In the genomic region with DNA sequence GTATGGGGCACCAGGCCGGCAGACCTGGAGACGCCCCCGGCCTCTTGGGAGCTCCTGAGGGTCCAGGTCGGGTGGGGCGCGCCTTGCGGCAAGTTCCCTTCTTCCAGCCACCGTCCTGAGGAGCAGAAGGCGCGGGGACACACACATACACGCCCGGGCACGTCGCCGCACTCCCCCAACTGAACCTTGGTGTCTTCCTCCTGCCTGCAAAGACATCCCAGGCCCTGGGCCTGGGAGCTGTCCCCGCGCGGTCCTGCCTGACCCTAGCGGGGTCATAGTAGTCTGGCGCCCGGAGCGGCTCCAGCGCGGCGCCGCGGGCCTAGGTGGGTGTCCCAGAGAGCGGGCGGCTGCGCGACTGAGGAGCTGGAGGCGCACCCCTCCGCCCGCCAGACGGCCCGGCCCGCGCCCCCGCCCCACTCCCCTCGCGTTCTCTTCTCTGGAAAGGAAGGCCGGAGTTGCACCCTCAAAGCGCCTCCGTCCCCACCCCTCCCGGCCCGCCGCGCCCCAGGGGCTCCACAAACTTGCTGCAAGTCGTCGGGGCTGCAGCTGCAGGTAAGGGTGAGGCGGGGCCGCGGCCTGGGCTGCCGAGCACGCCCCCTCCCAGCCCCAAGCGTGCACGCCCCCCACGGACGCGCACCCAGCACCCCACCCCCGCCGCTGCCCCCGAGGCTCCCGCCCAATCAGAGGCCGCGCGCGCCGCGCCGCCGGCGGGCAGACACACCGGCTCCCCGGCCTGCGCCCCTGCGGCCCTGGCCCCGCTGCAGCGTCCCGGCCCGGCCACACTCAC, we compare ENCODE assay signal across 13 cellular contexts.
A peak's percentile ranks its signal among the peaks of the same experiment; 100 is the strongest.
DNase-seq lines count a peak whose midpoint lies in the region; ATAC-seq and TF ChIP-seq lines count a peak whose summit lies in the region.
"Had no signal": no experiment of that assay in that cellular context is flagged by ENCODE, and none has a peak within 500 bp of the region (broad histone marks: within the 10 kb centered on the region; RNA-seq: fewer than 3 reads in every experiment).

No MANE protein-coding gene starts in this region.

- 8 to 11% methylated on average over 57 to 81 of the region's 81 CpGs for WGBS in aorta, 2 donors

- intact Hi-C loops in left ventricle myocardium inferior (cut with micrococcal nuclease) = no loop called here
- intact Hi-C loops in Right ventricle myocardium superior (cut with DNase I) = no loop called here
- intact Hi-C loops in aorta (cut with DNase I) = no loop called here
- intact Hi-C loops in natural killer cell (cut with micrococcal nuclease) = no loop called here

- H3K4me3 Mint-ChIP-seq in brain (peak overlapping the region; percentile 71 to 86 (median 83)), nephron progenitor cell (peak overlapping the region; percentile 70), natural killer cell (no peak overlapping the region)
- H3K4me3 Mint-ChIP-seq: activated CD4-positive, alpha-beta T cell treated with anti-CD3 and anti-CD28 coated beads for 36 hours had no signal

- peaks cover 17% of the 10 kb centered on the region for H3K4me1 ChIP-seq in left ventricle myocardium inferior
- no peaks in the 10 kb centered on the region for H3K4me1 ChIP-seq in aorta (ENCODE audit: control insufficient read depth in 1 of 2, insufficient read depth in 2 of 2, low read length in 2 of 2)

- DNase-seq in left ventricle myocardium inferior (no peak), Right ventricle myocardium superior (no peak), nephron progenitor cell (no peak), aorta (no peak), natural killer cell (no peak), HT-29 (ENCODE audit: low spot score) (no peak), kidney glomerular epithelial cell (lab: John Stamatoyannopoulos, UW) (no peak)
- DNase-seq: activated CD4-positive, alpha-beta T cell treated with anti-CD3 and anti-CD28 coated beads for 36 hours; SIG-M5; stimulated activated CD4-positive, alpha-beta T cell treated with anti-CD3 and anti-CD28 coated beads, Interleukin-4, amount 100 ng/mL, for 4 hours had no signal

- TF ChIP-seq CTCF in left ventricle myocardium inferior (IDR thresholded peaks at IDR 0.05; ENCODE audit: borderline replicate concordance) (no peak), brain (conservative IDR thresholded peaks at IDR 0.05) (no peak), nephron progenitor cell (IDR thresholded peaks at IDR 0.05) (no peak), natural killer cell (IDR thresholded peaks at IDR 0.05) (no peak)

- no peaks in the 10 kb centered on the region for H3K36me3 ChIP-seq in left ventricle myocardium inferior
- no peaks in the 10 kb centered on the region for H3K36me3 ChIP-seq in aorta (ENCODE audit: control insufficient read depth in 1 of 2, insufficient read depth in 2 of 2, low read length in 1 of 2)

- H3K27ac ChIP-seq in left ventricle myocardium inferior (replicated peaks) = no peak overlapping the region
- no peak overlapping the region for H3K27ac ChIP-seq in aorta (ENCODE audit: low read depth in 1 of 2, low read length in 2 of 2)

- ATAC-seq in Right ventricle myocardium superior (ENCODE audit: poor library complexity) (no peak), aorta (ENCODE audit: low FRiP score) (no peak), natural killer cell (no peak)
- ATAC-seq: esophagus mucosa had no signal

- H3K9me3 ChIP-seq in left ventricle myocardium inferior (replicated peaks) (no peaks in the 10 kb centered on the region), aorta (ENCODE audit: control insufficient read depth, low read length) (no peaks in the 10 kb centered on the region)

- H3K27me3 Mint-ChIP-seq in brain = peaks cover 61% of the 10 kb centered on the region
- peaks cover 73% of the 10 kb centered on the region for H3K27me3 Mint-ChIP-seq in nephron progenitor cell (ENCODE audit: low read depth, poor library complexity)
- peaks cover 29 to 34% of the 10 kb centered on the region in 2 donors for H3K27me3 Mint-ChIP-seq in natural killer cell (ENCODE audit: low read depth in 2 of 2)

- H3K27ac Mint-ChIP-seq in brain (peak overlapping the region in 3 of 5 experiments; percentile 9 to 89 (median 84)), nephron progenitor cell (no peak overlapping the region), natural killer cell (no peak overlapping the region)
- H3K27ac Mint-ChIP-seq: activated CD4-positive, alpha-beta T cell treated with anti-CD3 and anti-CD28 coated beads for 36 hours; activated T-helper 2 cell treated with anti-CD3 and anti-CD28 coated beads, Interferon-gamma antibody, Interleukin-2, Interleukin-4, amounts not matched to agents 10 μg/mL and 5 μg/mL and 100 μg/mL, durations not matched to agents 14 hours and 24 hours and 36 hours had no signal

- no peaks in the 10 kb centered on the region for H3K36me3 Mint-ChIP-seq in brain
- H3K36me3 Mint-ChIP-seq in nephron progenitor cell (ENCODE audit: low read depth) = no peaks in the 10 kb centered on the region
- no peaks in the 10 kb centered on the region for H3K36me3 Mint-ChIP-seq in natural killer cell

- H3K4me1 Mint-ChIP-seq in brain (peaks cover 53% of the 10 kb centered on the region), nephron progenitor cell (peaks cover 44% of the 10 kb centered on the region), natural killer cell (no peaks in the 10 kb centered on the region)
- H3K4me1 Mint-ChIP-seq: activated CD4-positive, alpha-beta T cell treated with anti-CD3 and anti-CD28 coated beads for 36 hours had no signal

- H3K4me3 ChIP-seq in left ventricle myocardium inferior (peak overlapping the region; percentile 60), aorta (ENCODE audit: low read length in 2 of 2) (peak overlapping the region; percentile 6 to 51)

- H3K9me3 Mint-ChIP-seq in brain (peaks cover 0 to 7% (median 0%) of the 10 kb centered on the region in 5 experiments), nephron progenitor cell (no peaks in the 10 kb centered on the region), natural killer cell (no peaks in the 10 kb centered on the region)
- H3K9me3 Mint-ChIP-seq: activated T-helper 2 cell treated with anti-CD3 and anti-CD28 coated beads, Interferon-gamma antibody, Interleukin-2, Interleukin-4, amounts not matched to agents 10 μg/mL and 5 μg/mL and 100 μg/mL, durations not matched to agents 14 hours and 24 hours and 36 hours had no signal

- H3K27me3 ChIP-seq in left ventricle myocardium inferior (ENCODE audit: low read depth) (peaks cover 98% of the 10 kb centered on the region), aorta (ENCODE audit: control insufficient read depth in 1 of 2, insufficient read depth in 2 of 2, low read length in 1 of 2) (no peaks in the 10 kb centered on the region)

Comparison
In these comparisons a context has a peak if more than half of its experiments do, and no peak if none do; other contexts are left out.
1. H3K27ac Mint-ChIP-seq: peak in brain (3 of 5); none in nephron progenitor cell (single experiment) and natural killer cell (0 of 2).